14 cellular contexts compared by ENCODE assay signal in genomic region chr2:233261819-233262555, GRCh38. TPM values are rescaled to one million over a fixed set of nuclear protein-coding genes. Genes with fewer than 3 reads are reported as not detected.
DNase-seq lines count a peak whose midpoint lies in the region; ATAC-seq and TF ChIP-seq lines count a peak whose summit lies in the region.
"Had no signal": no experiment of that assay in that cellular context is flagged by ENCODE, and none has a peak within 500 bp of the region (broad histone marks: within the 10 kb centered on the region; RNA-seq: fewer than 3 reads in every experiment).

No MANE protein-coding gene starts in this region.

- H3K9me3 Mint-ChIP-seq in naive B cell = no peaks in the 10 kb centered on the region
- H3K9me3 Mint-ChIP-seq in WTC11 = no peaks in the 10 kb centered on the region

- 92% methylated on average over 9 of the region's 9 CpGs for WGBS in prostate gland
- 97 to 99% methylated on average over 9 of the region's 9 CpGs for whole genome bisulfite sequencing in GM23248 (ENCODE audit: low coverage in 1 of 2, low lambda C conversion rate in 2 of 2, missing lambda C conversion rate in 2 of 2), 2 experiments

- in situ Hi-C loops in GM23248 (cut with MboI) = no loop called here

- H3K4me2 ChIP-seq in GM23248 (ENCODE audit: unreplicated experiment) = no peak overlapping the region

- no peaks in the 10 kb centered on the region for H3K27me3 ChIP-seq in prostate gland (replicated peaks; ENCODE audit: insufficient read depth)
- no peaks in the 10 kb centered on the region for H3K27me3 ChIP-seq in GM23248 (replicated peaks; ENCODE audit: insufficient read depth)
- H3K27me3 ChIP-seq: gastroesophageal sphincter had no signal

- H3K9ac ChIP-seq in GM23248 = no peak overlapping the region

- peak overlapping the region in 1 of 2 donors; percentile 30 for H3K27ac ChIP-seq in prostate gland
- H3K27ac ChIP-seq in GM23248 = no peak overlapping the region
- H3K27ac ChIP-seq: gastroesophageal sphincter had no signal

- peaks cover 3 to 13% of the 10 kb centered on the region in 2 donors for H3K36me3 ChIP-seq in prostate gland
- peaks cover 62% of the 10 kb centered on the region for H3K36me3 ChIP-seq in GM23248 (ENCODE audit: low read depth)

- no peaks in the 10 kb centered on the region for H3F3A ChIP-seq in GM23248 (ENCODE audit: insufficient read depth)

- H2AFZ ChIP-seq in GM23248 = no peak overlapping the region

- POLR2A ChIA-PET in WTC11 (lab: Charles Lee) = no interaction called here

- TF ChIP-seq POLR2A in prostate gland (IDR thresholded peaks at IDR 0.05) = no peak

- H3K27me3 Mint-ChIP-seq in naive B cell = no peaks in the 10 kb centered on the region
- no peaks in the 10 kb centered on the region for H3K27me3 Mint-ChIP-seq in WTC11 (ENCODE audit: low read depth)

- H3K27ac Mint-ChIP-seq in naive B cell (peak overlapping the region in 4 of 6 donors; percentile 32 to 91 (median 78)), WTC11 (no peak overlapping the region)

- H3K9me3 ChIP-seq in prostate gland (no peaks in the 10 kb centered on the region), GM23248 (ENCODE audit: low read depth) (no peaks in the 10 kb centered on the region)
- H3K9me3 ChIP-seq: gastroesophageal sphincter had no signal

- H3K36me3 Mint-ChIP-seq in naive B cell (peaks cover 57 to 59% of the 10 kb centered on the region in 2 donors), WTC11 (peaks cover 81% of the 10 kb centered on the region)

- H3K4me1 Mint-ChIP-seq in naive B cell (peaks cover 30 to 45% (median 39%) of the 10 kb centered on the region in 3 donors), WTC11 (no peaks in the 10 kb centered on the region)

- no peak for DNase-seq in naive B cell
- no peak for DNase-seq in NCI-H2029 (lab: John Stamatoyannopoulos, UW)
- no peak for DNase-seq in prostate gland (ENCODE audit: low spot score)
- no peak for DNase-seq in WTC11 (ENCODE audit: low spot score)
- no peak for DNase-seq in GM23248
- DNase-seq: activated T-cell treated with anti-CD3 and anti-CD28 coated beads for 4 hours, DND-41, NCI-H1092 had no signal

- H3K4me3 Mint-ChIP-seq in naive B cell (peak overlapping the region in 2 of 8 donors; percentile 10 to 36), WTC11 (no peak overlapping the region)

- H3K4me1 ChIP-seq in prostate gland (replicated peaks) (no peaks in the 10 kb centered on the region), GM23248 (ENCODE audit: insufficient read depth) (no peaks in the 10 kb centered on the region)
- H3K4me1 ChIP-seq: gastroesophageal sphincter had no signal

- H3K9me2 ChIP-seq in GM23248 (ENCODE audit: insufficient read depth) = no peaks in the 10 kb centered on the region

- H4K20me1 ChIP-seq in GM23248 (ENCODE audit: insufficient read depth) = no peaks in the 10 kb centered on the region

- intact Hi-C loops in prostate gland (cut with DNase I) = no loop called here

- CTCF ChIA-PET in WTC11 (lab: Charles Lee) = no interaction called here

- ATAC-seq in GM18498 (IDR thresholded peaks at IDR 0.05; ENCODE audit: unreplicated experiment) (peak; percentile 72), GM21381 (IDR thresholded peaks at IDR 0.05; ENCODE audit: unreplicated experiment) (peak; percentile 70), HG03378 (IDR thresholded peaks at IDR 0.05; ENCODE audit: unreplicated experiment) (peak; percentile 64), naive B cell (ENCODE audit: low read depth in 2 of 2) (no peak), WTC11 (no peak)
- ATAC-seq: gastroesophageal sphincter had no signal

- H3K4me3 ChIP-seq in prostate gland (no peak overlapping the region), GM23248 (no peak overlapping the region)
- H3K4me3 ChIP-seq: gastroesophageal sphincter had no signal

- no peak for TF ChIP-seq CTCF in prostate gland (IDR thresholded peaks at IDR 0.05)
- TF ChIP-seq CTCF in WTC11 (IDR thresholded peaks at IDR 0.05) = no peak

- peaks cover 52% of the 10 kb centered on the region for H3K79me2 ChIP-seq in GM23248 (ENCODE audit: insufficient read depth)

TF ChIP-seq in WTC11, 78 proteins besides CTCF, POLR2A, EP300 and RAD21:
- no peak for TF ChIP-seq EMX1 (CRISPR knock-in tag; IDR thresholded peaks at IDR 0.05)
- TF ChIP-seq, protein P1, sequence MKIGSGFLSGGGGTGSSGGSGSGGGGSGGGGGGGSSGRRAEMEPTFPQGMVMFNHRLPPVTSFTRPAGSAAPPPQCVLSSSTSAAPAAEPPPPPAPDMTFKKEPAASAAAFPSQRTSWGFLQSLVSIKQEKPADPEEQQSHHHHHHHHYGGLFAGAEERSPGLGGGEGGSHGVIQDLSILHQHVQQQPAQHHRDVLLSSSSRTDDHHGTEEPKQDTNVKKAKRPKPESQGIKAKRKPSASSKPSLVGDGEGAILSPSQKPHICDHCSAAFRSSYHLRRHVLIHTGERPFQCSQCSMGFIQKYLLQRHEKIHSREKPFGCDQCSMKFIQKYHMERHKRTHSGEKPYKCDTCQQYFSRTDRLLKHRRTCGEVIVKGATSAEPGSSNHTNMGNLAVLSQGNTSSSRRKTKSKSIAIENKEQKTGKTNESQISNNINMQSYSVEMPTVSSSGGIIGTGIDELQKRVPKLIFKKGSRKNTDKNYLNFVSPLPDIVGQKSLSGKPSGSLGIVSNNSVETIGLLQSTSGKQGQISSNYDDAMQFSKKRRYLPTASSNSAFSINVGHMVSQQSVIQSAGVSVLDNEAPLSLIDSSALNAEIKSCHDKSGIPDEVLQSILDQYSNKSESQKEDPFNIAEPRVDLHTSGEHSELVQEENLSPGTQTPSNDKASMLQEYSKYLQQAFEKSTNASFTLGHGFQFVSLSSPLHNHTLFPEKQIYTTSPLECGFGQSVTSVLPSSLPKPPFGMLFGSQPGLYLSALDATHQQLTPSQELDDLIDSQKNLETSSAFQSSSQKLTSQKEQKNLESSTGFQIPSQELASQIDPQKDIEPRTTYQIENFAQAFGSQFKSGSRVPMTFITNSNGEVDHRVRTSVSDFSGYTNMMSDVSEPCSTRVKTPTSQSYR (CRISPR knock-in tag; IDR thresholded peaks at IDR 0.05) = no peak
- TF ChIP-seq, protein P2, sequence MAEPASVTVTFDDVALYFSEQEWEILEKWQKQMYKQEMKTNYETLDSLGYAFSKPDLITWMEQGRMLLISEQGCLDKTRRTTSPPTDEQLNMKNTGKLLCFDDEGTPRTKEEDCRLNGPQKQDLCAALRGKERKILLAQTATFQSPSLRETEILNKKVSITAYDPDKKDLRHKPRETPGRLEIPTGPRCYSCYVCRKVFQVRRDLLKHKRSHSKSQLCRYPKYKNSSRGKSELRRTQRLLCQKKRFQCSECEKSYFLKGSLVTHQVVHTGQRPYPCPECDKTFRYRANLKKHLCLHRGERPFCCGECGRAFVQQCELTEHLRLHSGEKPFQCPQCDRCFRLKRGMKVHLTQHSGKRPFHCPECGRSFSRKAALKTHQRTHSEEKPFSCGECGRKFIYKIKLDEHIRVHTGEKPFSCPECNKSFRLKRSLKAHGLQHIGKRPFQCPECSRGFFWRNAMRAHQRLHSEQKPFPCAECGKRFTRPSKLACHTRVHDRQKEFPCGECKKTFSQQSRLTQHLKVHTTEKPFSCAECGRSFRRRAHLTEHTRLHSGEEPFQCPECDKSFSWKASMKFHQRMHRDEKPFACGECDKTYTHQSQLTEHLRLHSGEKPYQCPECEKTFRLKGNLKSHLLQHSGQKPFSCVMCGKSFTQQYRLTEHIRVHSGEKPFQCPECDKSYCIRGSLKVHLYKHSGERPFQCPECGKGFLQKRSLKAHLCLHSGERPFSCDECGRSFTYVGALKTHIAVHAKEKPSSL (CRISPR knock-in tag; conservative IDR thresholded peaks at IDR 0.05) = no peak
- no peak for TF ChIP-seq ZNF317 (CRISPR knock-in tag; IDR thresholded peaks at IDR 0.05; ENCODE audit: borderline replicate concordance, low read depth)
- TF ChIP-seq ZBTB21 (CRISPR knock-in tag; IDR thresholded peaks at IDR 0.05; ENCODE audit: borderline replicate concordance) = no peak
- TF ChIP-seq ATF3 (CRISPR knock-in tag; conservative IDR thresholded peaks at IDR 0.05) = no peak
- no peak for TF ChIP-seq FOXP1 (CRISPR knock-in tag; IDR thresholded peaks at IDR 0.05; ENCODE audit: borderline replicate concordance)
- no peak for TF ChIP-seq NFYB (CRISPR knock-in tag; conservative IDR thresholded peaks at IDR 0.05; ENCODE audit: low read depth)
- TF ChIP-seq, protein P3, sequence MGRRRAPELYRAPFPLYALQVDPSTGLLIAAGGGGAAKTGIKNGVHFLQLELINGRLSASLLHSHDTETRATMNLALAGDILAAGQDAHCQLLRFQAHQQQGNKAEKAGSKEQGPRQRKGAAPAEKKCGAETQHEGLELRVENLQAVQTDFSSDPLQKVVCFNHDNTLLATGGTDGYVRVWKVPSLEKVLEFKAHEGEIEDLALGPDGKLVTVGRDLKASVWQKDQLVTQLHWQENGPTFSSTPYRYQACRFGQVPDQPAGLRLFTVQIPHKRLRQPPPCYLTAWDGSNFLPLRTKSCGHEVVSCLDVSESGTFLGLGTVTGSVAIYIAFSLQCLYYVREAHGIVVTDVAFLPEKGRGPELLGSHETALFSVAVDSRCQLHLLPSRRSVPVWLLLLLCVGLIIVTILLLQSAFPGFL (CRISPR knock-in tag; IDR thresholded peaks at IDR 0.05; ENCODE audit: borderline replicate concordance) = no peak
- no peak for TF ChIP-seq HMGA2 (CRISPR knock-in tag; IDR thresholded peaks at IDR 0.05)
- no peak for TF ChIP-seq IRF1 (CRISPR knock-in tag; IDR thresholded peaks at IDR 0.05)
- TF ChIP-seq OVOL2 (CRISPR knock-in tag; IDR thresholded peaks at IDR 0.05; ENCODE audit: borderline replicate concordance) = no peak

RNA-seq across cellular contexts. Expression of gene ATG16L1, which starts 10.5 kb away (rescaled TPM):
- polyA plus RNA-seq in naive B cell (ENCODE audit: low read depth in 6 of 6) (10 to 100 TPM in 2 of 6 donors, 1 to 10 TPM in 4; 7.5 to 17.6 (median 9.6) TPM), GM23248 (2016; fragmentation: Nextera tagmentation; extraction: Ambion mirVana) (16.2 and 16.7 TPM in 2 replicates)
- total RNA-seq in prostate gland (10 to 100 TPM; 58.3 to 67.7 TPM), WTC11 (2021) (31.8 to 36.4 TPM (median 32.5 TPM) in 3 replicates)
- total RNA-seq in GM23248 (2014; rRNA removed; shearing (Covaris generic)) = 17.2 and 18.5 TPM in 2 replicates

RNA-seq across cellular contexts. Expression of gene SAG, which starts 45.6 kb away (rescaled TPM):
- polyA plus RNA-seq in naive B cell (ENCODE audit: low read depth in 6 of 6) (not detected), GM23248 (2016; fragmentation: Nextera tagmentation; extraction: Ambion mirVana) (not detected in 2 replicates)
- total RNA-seq in prostate gland (under 1 TPM in 1 of 2 donors, not detected in 1; 0.45 TPM), WTC11 (2021) (0.14 TPM in 1 of 3 replicates, not detected in the others)
- total RNA-seq in GM23248 (2014; rRNA removed; shearing (Covaris generic)) = not detected in 2 replicates
- total RNA-seq: liver, renal cortical epithelial cell had no signal
- polyA plus RNA-seq: liver had no signal

Comparison
In these comparisons a context has a peak if more than half of its experiments do, and no peak if none do; other contexts are left out.
1. ATAC-seq: peak in GM18498 (single experiment), GM21381 (single experiment) and HG03378 (single experiment); none in naive B cell (0 of 2) and WTC11 (single experiment).